ENCODE assay signal across 9 cellular contexts in genomic region chr11:17435046-17435445, GRCh38. TPM values are rescaled to one million over a fixed set of nuclear protein-coding genes. Genes with fewer than 3 reads are reported as not detected.
"Had no signal": no experiment of that assay in that cellular context is flagged by ENCODE, and none has a peak within 500 bp of the region (broad histone marks: within the 10 kb centered on the region; RNA-seq: fewer than 3 reads in every experiment).

No MANE protein-coding gene starts in this region.

RNA-seq across cellular contexts. Expression of gene ABCC8, which starts 41.6 kb away (rescaled TPM):
- total RNA-seq: activated CD4-positive, alpha-beta memory T cell treated with anti-CD3 and anti-CD28 coated beads, Interleukin-2, amount 10 ng/mL, durations not matched to agents 7 days and 5 days; activated CD4-positive, alpha-beta T cell treated with anti-CD3 and anti-CD28 coated beads, Interleukin-2, amount 10 ng/mL, durations not matched to agents 7 days and 5 days; activated naive CD8-positive, alpha-beta T cell treated with anti-CD3 and anti-CD28 coated beads, Interleukin-2, amount 10 ng/mL, durations not matched to agents 7 days and 5 days; astrocyte; chondrocyte; esophagus mucosa; kidney epithelial cell; natural killer cell had no signal
- polyA plus RNA-seq: immature natural killer cell had no signal

RNA-seq across cellular contexts. Expression of gene KCNJ11, which starts 46.6 kb away (rescaled TPM):
- total RNA-seq: chondrocyte had no signal
- polyA plus RNA-seq: immature natural killer cell had no signal
